In genomic region chr22:25282671-25283561, GRCh38 we compare ENCODE assay signal across 1 cellular context.
TF ChIP-seq lines count a peak whose summit lies in the region.

No MANE protein-coding gene starts in this region.

TF ChIP-seq in HEK293, 187 proteins besides CTCF, POLR2A, EP300 and RAD21 (continued from another document and continues in another):
- TF ChIP-seq INSM2 (tag by site-specific recombination; IDR thresholded peaks at IDR 0.05) (no peak), ZNF501 (tag by site-specific recombination; IDR thresholded peaks at IDR 0.05) (no peak), ZBTB6 (tag by site-specific recombination; IDR thresholded peaks at IDR 0.05) (no peak), YY2 (tag by site-specific recombination; IDR thresholded peaks at IDR 0.05) (no peak), SP7 (tag by site-specific recombination; IDR thresholded peaks at IDR 0.05) (0 out of 2 replicates have a peak, but pooled peaks have one; percentile 16), ZFP41 (tag by site-specific recombination; IDR thresholded peaks at IDR 0.05; ENCODE audit: borderline replicate concordance) (no peak), ZFP37 (tag by site-specific recombination; IDR thresholded peaks at IDR 0.05) (no peak), ZNF580 (tag by site-specific recombination; IDR thresholded peaks at IDR 0.05) (no peak), SETDB1 (IDR thresholded peaks at IDR 0.05; ENCODE audit: insufficient read length, low read length) (no peak), HIC1 (tag by site-specific recombination; IDR thresholded peaks at IDR 0.05) (peak; percentile 68), ZNF513 (tag by site-specific recombination; IDR thresholded peaks at IDR 0.05) (no peak; the same call in 1 of the 2 replicates), ZNF621 (tag by site-specific recombination; IDR thresholded peaks at IDR 0.05) (no peak), GLIS1 (tag by site-specific recombination; IDR thresholded peaks at IDR 0.05) (peak; percentile 32), ZNF548 (tag by site-specific recombination; IDR thresholded peaks at IDR 0.05) (no peak), KLF7 (tag by site-specific recombination; IDR thresholded peaks at IDR 0.05; ENCODE audit: borderline replicate concordance) (no peak), ZNF335 (tag by site-specific recombination; conservative IDR thresholded peaks at IDR 0.05) (peak; percentile 71), HOXD13 (CRISPR knock-in tag; IDR thresholded peaks at IDR 0.05; ENCODE audit: borderline replicate concordance) (no peak), GLI4 (tag by site-specific recombination; IDR thresholded peaks at IDR 0.05) (no peak), BCL11B (tag by site-specific recombination; IDR thresholded peaks at IDR 0.05; ENCODE audit: low read depth) (no peak), ZNF837 (tag by site-specific recombination; IDR thresholded peaks at IDR 0.05) (no peak), EGR2 (tag by site-specific recombination; IDR thresholded peaks at IDR 0.05; ENCODE audit: low read depth) (no peak), ZNF561 (tag by site-specific recombination; IDR thresholded peaks at IDR 0.05; ENCODE audit: borderline replicate concordance) (no peak), ZNF214 (tag by site-specific recombination; IDR thresholded peaks at IDR 0.05; ENCODE audit: borderline replicate concordance) (no peak), ZNF19 (tag by site-specific recombination; IDR thresholded peaks at IDR 0.05; ENCODE audit: low read depth) (no peak), ZEB2 (tag by site-specific recombination; IDR thresholded peaks at IDR 0.05) (no peak), HOXC10 (CRISPR knock-in tag; IDR thresholded peaks at IDR 0.05) (no peak), ZNF366 (tag by site-specific recombination; conservative IDR thresholded peaks at IDR 0.05) (no peak), ZSCAN23 (tag by site-specific recombination; IDR thresholded peaks at IDR 0.05) (no peak), ZBTB20 (tag by site-specific recombination; IDR thresholded peaks at IDR 0.05) (0 out of 2 replicates have a peak, but pooled peaks have one; percentile 10), GLIS2 (tag by site-specific recombination; IDR thresholded peaks at IDR 0.05) (peak; percentile 58; the same call in 1 of the 2 replicates), ZNF768 (tag by site-specific recombination; IDR thresholded peaks at IDR 0.05) (no peak), ZNF571 (tag by site-specific recombination; IDR thresholded peaks at IDR 0.05) (no peak), ZNF157 (tag by site-specific recombination; IDR thresholded peaks at IDR 0.05) (no peak), ZSCAN16 (tag by site-specific recombination; IDR thresholded peaks at IDR 0.05) (no peak), ZNF24 (tag by site-specific recombination; IDR thresholded peaks at IDR 0.05) (no peak), OVOL3 (tag by site-specific recombination; IDR thresholded peaks at IDR 0.05) (no peak), ZNF266 (tag by site-specific recombination; IDR thresholded peaks at IDR 0.05; ENCODE audit: low read depth) (no peak), KLF9 (tag by site-specific recombination; IDR thresholded peaks at IDR 0.05; ENCODE audit: low read depth) (no peak), ZNF121 (tag by site-specific recombination; IDR thresholded peaks at IDR 0.05) (peak; percentile 68; the same call in 1 of the 2 replicates), BCL11A (tag by site-specific recombination; IDR thresholded peaks at IDR 0.05; ENCODE audit: low read depth) (no peak)
- TF ChIP-seq, protein P1, sequence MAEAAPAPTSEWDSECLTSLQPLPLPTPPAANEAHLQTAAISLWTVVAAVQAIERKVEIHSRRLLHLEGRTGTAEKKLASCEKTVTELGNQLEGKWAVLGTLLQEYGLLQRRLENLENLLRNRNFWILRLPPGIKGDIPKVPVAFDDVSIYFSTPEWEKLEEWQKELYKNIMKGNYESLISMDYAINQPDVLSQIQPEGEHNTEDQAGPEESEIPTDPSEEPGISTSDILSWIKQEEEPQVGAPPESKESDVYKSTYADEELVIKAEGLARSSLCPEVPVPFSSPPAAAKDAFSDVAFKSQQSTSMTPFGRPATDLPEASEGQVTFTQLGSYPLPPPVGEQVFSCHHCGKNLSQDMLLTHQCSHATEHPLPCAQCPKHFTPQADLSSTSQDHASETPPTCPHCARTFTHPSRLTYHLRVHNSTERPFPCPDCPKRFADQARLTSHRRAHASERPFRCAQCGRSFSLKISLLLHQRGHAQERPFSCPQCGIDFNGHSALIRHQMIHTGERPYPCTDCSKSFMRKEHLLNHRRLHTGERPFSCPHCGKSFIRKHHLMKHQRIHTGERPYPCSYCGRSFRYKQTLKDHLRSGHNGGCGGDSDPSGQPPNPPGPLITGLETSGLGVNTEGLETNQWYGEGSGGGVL (tag by site-specific recombination; IDR thresholded peaks at IDR 0.05): no peak
- TF ChIP-seq, protein P2, sequence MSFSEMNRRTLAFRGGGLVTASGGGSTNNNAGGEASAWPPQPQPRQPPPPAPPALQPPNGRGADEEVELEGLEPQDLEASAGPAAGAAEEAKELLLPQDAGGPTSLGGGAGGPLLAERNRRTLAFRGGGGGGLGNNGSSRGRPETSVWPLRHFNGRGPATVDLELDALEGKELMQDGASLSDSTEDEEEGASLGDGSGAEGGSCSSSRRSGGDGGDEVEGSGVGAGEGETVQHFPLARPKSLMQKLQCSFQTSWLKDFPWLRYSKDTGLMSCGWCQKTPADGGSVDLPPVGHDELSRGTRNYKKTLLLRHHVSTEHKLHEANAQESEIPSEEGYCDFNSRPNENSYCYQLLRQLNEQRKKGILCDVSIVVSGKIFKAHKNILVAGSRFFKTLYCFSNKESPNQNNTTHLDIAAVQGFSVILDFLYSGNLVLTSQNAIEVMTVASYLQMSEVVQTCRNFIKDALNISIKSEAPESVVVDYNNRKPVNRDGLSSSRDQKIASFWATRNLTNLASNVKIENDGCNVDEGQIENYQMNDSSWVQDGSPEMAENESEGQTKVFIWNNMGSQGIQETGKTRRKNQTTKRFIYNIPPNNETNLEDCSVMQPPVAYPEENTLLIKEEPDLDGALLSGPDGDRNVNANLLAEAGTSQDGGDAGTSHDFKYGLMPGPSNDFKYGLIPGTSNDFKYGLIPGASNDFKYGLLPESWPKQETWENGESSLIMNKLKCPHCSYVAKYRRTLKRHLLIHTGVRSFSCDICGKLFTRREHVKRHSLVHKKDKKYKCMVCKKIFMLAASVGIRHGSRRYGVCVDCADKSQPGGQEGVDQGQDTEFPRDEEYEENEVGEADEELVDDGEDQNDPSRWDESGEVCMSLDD (tag by site-specific recombination; IDR thresholded peaks at IDR 0.05): no peak
- TF ChIP-seq, protein P3, sequence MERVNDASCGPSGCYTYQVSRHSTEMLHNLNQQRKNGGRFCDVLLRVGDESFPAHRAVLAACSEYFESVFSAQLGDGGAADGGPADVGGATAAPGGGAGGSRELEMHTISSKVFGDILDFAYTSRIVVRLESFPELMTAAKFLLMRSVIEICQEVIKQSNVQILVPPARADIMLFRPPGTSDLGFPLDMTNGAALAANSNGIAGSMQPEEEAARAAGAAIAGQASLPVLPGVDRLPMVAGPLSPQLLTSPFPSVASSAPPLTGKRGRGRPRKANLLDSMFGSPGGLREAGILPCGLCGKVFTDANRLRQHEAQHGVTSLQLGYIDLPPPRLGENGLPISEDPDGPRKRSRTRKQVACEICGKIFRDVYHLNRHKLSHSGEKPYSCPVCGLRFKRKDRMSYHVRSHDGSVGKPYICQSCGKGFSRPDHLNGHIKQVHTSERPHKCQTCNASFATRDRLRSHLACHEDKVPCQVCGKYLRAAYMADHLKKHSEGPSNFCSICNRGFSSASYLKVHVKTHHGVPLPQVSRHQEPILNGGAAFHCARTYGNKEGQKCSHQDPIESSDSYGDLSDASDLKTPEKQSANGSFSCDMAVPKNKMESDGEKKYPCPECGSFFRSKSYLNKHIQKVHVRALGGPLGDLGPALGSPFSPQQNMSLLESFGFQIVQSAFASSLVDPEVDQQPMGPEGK (tag by site-specific recombination; IDR thresholded peaks at IDR 0.05): peak; percentile 18
- TF ChIP-seq, protein P4, sequence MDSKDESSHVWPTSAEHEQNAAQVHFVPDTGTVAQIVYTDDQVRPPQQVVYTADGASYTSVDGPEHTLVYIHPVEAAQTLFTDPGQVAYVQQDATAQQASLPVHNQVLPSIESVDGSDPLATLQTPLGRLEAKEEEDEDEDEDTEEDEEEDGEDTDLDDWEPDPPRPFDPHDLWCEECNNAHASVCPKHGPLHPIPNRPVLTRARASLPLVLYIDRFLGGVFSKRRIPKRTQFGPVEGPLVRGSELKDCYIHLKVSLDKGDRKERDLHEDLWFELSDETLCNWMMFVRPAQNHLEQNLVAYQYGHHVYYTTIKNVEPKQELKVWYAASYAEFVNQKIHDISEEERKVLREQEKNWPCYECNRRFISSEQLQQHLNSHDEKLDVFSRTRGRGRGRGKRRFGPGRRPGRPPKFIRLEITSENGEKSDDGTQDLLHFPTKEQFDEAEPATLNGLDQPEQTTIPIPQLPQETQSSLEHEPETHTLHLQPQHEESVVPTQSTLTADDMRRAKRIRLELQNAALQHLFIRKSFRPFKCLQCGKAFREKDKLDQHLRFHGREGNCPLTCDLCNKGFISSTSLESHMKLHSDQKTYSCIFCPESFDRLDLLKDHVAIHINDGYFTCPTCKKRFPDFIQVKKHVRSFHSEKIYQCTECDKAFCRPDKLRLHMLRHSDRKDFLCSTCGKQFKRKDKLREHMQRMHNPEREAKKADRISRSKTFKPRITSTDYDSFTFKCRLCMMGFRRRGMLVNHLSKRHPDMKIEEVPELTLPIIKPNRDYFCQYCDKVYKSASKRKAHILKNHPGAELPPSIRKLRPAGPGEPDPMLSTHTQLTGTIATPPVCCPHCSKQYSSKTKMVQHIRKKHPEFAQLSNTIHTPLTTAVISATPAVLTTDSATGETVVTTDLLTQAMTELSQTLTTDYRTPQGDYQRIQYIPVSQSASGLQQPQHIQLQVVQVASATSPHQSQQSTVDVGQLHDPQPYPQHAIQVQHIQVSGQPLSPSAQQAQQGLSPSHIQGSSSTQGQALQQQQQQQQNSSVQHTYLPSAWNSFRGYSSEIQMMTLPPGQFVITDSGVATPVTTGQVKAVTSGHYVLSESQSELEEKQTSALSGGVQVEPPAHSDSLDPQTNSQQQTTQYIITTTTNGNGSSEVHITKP (tag by site-specific recombination; IDR thresholded peaks at IDR 0.05): peak; percentile 44; the same call in 1 of the 2 replicates
